ENCODE assay signal across 1 cellular context in the genomic region with DNA sequence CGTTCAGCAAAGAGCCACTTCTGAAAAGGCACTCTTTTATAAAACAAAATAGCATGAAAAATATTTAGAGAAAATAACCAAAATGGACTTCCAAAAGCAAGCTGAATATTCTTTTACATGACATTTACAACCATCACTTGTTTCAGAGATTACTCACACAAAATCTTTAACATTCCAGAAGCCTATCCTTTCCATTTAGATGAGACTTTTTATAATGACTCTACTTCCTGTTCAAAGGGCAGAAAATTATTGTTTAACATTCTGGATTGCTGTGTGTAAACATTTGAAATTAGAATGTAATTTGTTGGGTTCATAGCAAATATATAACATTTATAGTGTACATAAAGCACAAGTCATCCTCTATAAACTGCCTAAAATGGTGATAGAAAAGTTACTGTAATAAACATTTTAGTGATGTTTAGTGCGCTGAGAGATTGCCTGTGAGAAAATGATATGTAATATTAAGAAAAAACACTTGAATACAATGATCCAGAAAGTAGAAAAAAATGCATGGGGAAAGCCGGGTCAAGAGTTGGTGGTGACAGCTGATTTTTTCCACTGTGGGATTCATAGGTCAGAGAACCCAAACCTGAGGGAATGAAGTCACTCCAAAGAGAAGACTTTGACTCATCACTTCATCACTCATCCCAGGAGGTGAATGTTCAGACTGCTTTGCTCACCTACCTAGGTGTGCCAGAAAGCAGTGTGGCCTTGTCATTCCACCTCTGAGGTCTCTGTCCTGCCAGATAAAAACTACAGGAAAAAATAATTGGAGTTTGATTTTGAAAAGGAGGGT.
A peak's percentile ranks its signal among the peaks of the same experiment; 100 is the strongest.
TF ChIP-seq lines count a peak whose summit lies in the region.

No MANE protein-coding gene starts in this region.

TF ChIP-seq in SK-N-SH, 30 proteins besides CTCF, POLR2A, EP300 and RAD21 (continued from another document):
- TF ChIP-seq, protein P1, sequence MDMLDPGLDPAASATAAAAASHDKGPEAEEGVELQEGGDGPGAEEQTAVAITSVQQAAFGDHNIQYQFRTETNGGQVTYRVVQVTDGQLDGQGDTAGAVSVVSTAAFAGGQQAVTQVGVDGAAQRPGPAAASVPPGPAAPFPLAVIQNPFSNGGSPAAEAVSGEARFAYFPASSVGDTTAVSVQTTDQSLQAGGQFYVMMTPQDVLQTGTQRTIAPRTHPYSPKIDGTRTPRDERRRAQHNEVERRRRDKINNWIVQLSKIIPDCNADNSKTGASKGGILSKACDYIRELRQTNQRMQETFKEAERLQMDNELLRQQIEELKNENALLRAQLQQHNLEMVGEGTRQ (IDR thresholded peaks at IDR 0.05; ENCODE audit: borderline replicate concordance, low read depth, low read length): no peak
- TF ChIP-seq RFX5 (IDR thresholded peaks at IDR 0.05; ENCODE audit: low read length) (no peak), RXRA (IDR thresholded peaks at IDR 0.05; ENCODE audit: borderline replicate concordance, low read depth) (0 out of 2 replicates have a peak, but pooled peaks have one; percentile 30), YY1 (IDR thresholded peaks at IDR 0.05; ENCODE audit: low read depth) (no peak), USF1 (IDR thresholded peaks at IDR 0.05; ENCODE audit: borderline replicate concordance, low read depth) (no peak), GATA2 (CRISPR knock-in tag; IDR thresholded peaks at IDR 0.05) (no peak), EZH2phosphoT487 (IDR thresholded peaks at IDR 0.05; ENCODE audit: borderline replicate concordance, low read depth) (no peak), MEF2A (IDR thresholded peaks at IDR 0.05; ENCODE audit: borderline replicate concordance, low read depth) (no peak), MXI1 (IDR thresholded peaks at IDR 0.05; ENCODE audit: low read depth, low read length) (no peak), TAF1 (IDR thresholded peaks at IDR 0.05; ENCODE audit: borderline replicate concordance, low read depth, low read length) (no peak), IRF3 (IDR thresholded peaks at IDR 0.05; ENCODE audit: low read depth, low read length) (no peak), SIN3A (IDR thresholded peaks at IDR 0.05; ENCODE audit: borderline replicate concordance, low read depth, low read length) (no peak), RCOR1 (IDR thresholded peaks at IDR 0.05; ENCODE audit: low read length) (no peak), TCF12 (IDR thresholded peaks at IDR 0.05) (no peak; the same call in none of the 2 replicates), FOSL2 (IDR thresholded peaks at IDR 0.05; ENCODE audit: borderline replicate concordance, low read depth) (peak; percentile 44)
- TF ChIP-seq, protein P2, sequence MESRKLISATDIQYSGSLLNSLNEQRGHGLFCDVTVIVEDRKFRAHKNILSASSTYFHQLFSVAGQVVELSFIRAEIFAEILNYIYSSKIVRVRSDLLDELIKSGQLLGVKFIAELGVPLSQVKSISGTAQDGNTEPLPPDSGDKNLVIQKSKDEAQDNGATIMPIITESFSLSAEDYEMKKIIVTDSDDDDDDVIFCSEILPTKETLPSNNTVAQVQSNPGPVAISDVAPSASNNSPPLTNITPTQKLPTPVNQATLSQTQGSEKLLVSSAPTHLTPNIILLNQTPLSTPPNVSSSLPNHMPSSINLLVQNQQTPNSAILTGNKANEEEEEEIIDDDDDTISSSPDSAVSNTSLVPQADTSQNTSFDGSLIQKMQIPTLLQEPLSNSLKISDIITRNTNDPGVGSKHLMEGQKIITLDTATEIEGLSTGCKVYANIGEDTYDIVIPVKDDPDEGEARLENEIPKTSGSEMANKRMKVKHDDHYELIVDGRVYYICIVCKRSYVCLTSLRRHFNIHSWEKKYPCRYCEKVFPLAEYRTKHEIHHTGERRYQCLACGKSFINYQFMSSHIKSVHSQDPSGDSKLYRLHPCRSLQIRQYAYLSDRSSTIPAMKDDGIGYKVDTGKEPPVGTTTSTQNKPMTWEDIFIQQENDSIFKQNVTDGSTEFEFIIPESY (IDR thresholded peaks at IDR 0.05; ENCODE audit: borderline replicate concordance, low read depth): no peak
TF ChIP-seq in SK-N-SH: peak in this region for 4.
